Comparison of ENCODE assay signal across 8 cellular contexts in genomic region chrX:69165116-69165651, GRCh38. TPM values are rescaled to one million over a fixed set of nuclear protein-coding genes. Genes with fewer than 3 reads are reported as not detected.
DNase-seq lines count a peak whose midpoint lies in the region; ATAC-seq and TF ChIP-seq lines count a peak whose summit lies in the region.

TSS of gene PJA1 (minus strand) at chrX:69165453. CDS start at chrX:69163073, 2,380 bp downstream.

- peak within 1 kb of the TSS; percentile 79 for H3K27ac ChIP-seq in CD4-positive, alpha-beta T cell (ENCODE audit: low read depth, low read length)
- H3K27ac ChIP-seq in OCI-LY3 (ENCODE audit: low read length) (0 out of 2 replicates have a peak within 1 kb of the TSS, but pooled peaks have one; percentile 15), epithelial cell of prostate (peak within 1 kb of the TSS; percentile 50)

- H3K4me1 ChIP-seq in OCI-LY3 (ENCODE audit: low read length): peaks cover 8% of the 10 kb centered on the region; the same call in 1 of the 2 replicates
- H3K4me1 ChIP-seq in mucosa of descending colon (ENCODE audit: low read depth): no peaks in the 10 kb centered on the region

- peak within 1 kb of the TSS; percentile 94 for H3K9ac ChIP-seq in OCI-LY3 (ENCODE audit: low read length)

- H3K4me3 Mint-ChIP-seq in CD4-positive, alpha-beta T cell: peak within 1 kb of the TSS; percentile 94

- intact Hi-C loops in CD4-positive, alpha-beta T cell (cut with DNase I, micrococcal nuclease): loop anchor here (2.0 to 10.0 kb wide), 3 partner anchors 336 to 970 kb away; partner anchors contain the start of genes IGBP1 (in 2 of the 2) and EFNB1 (in 1 of the 2)
- intact Hi-C loops in mucosa of descending colon (cut with DNase I, micrococcal nuclease): no loop called here

- H3K27me3 Mint-ChIP-seq in CD4-positive, alpha-beta T cell: no peaks in the 10 kb centered on the region

- POLR2A ChIA-PET in CD4-positive, alpha-beta T cell (lab: Charles Lee): interaction anchor here (1.3 to 2.0 kb wide), 3 partner anchors 335 to 968 kb away, joined by 5 to 13 read pairs (median 6); partner anchors contain the start of genes EFNB1 and IGBP1

- peak within 1 kb of the TSS; percentile 90 for H3K27ac Mint-ChIP-seq in CD4-positive, alpha-beta T cell

- ATAC-seq in CD4-positive, alpha-beta T cell (ENCODE audit: poor library complexity): peak; percentile 76
- peak; percentile 93 for ATAC-seq in GM19452 (IDR thresholded peaks at IDR 0.05; ENCODE audit: unreplicated experiment)
- peak; percentile 89 for ATAC-seq in mucosa of descending colon

- H4K20me1 ChIP-seq in OCI-LY3 (ENCODE audit: insufficient read depth, low read length): 0 out of 2 replicates have a peak, but pooled peaks cover 4% of the 10 kb centered on the region

- no peaks in the 10 kb centered on the region for H3K79me2 ChIP-seq in OCI-LY3 (ENCODE audit: low read length)

- no peak for TF ChIP-seq CTCF in CD4-positive, alpha-beta T cell (IDR thresholded peaks at IDR 0.05)
- no peak for TF ChIP-seq CTCF in OCI-LY3 (IDR thresholded peaks at IDR 0.05; ENCODE audit: low read depth, low read length)
- no peak for TF ChIP-seq CTCF in mucosa of descending colon (IDR thresholded peaks at IDR 0.05)

- no peaks in the 10 kb centered on the region for H3K9me3 ChIP-seq in CD4-positive, alpha-beta T cell (ENCODE audit: control insufficient read depth, low read length)
- H3K9me3 ChIP-seq in OCI-LY3 (ENCODE audit: insufficient read depth, low read length): no peaks in the 10 kb centered on the region
- H3K9me3 ChIP-seq in mucosa of descending colon: no peaks in the 10 kb centered on the region

- H3K4me3 ChIP-seq in OCI-LY3 (ENCODE audit: low read length): peak within 1 kb of the TSS; percentile 98
- peak within 1 kb of the TSS; percentile 27 for H3K4me3 ChIP-seq in mucosa of descending colon

- peak; percentile 42 to 73 (median 61) for DNase-seq in CD4-positive, alpha-beta T cell
- peak; percentile 63 for DNase-seq in HK-2 (ENCODE audit: unreplicated experiment)
- DNase-seq in activated T-cell treated with anti-CD3 and anti-CD28 coated beads for 48 hours (ENCODE audit: low read depth): peak; percentile 60
- DNase-seq in epithelial cell of prostate (ENCODE audit: low read depth, low spot score): no peak
- peak; percentile 55 to 75 (median 74) for DNase-seq in mucosa of descending colon
- peak; percentile 25 to 38 for DNase-seq in stimulated activated CD8-positive, alpha-beta memory T cell treated with anti-CD3 and anti-CD28 coated beads, Interleukin-4, amount 100 ng/mL, for 1 hour (ENCODE audit: low read depth in 2 of 2, low spot score in 1 of 2)

- CTCF ChIA-PET in CD4-positive, alpha-beta T cell (lab: Charles Lee): interaction anchor here (1.2 kb wide), 1 partner anchor 337 kb away, joined by 3 read pairs; no protein-coding TSS in a partner anchor

- H2AFZ ChIP-seq in OCI-LY3 (ENCODE audit: low read depth, low read length): peak within 1 kb of the TSS; percentile 95

- H3K9me3 Mint-ChIP-seq in CD4-positive, alpha-beta T cell: no peaks in the 10 kb centered on the region

- peak within 1 kb of the TSS; percentile 92 for H3K4me2 ChIP-seq in OCI-LY3 (ENCODE audit: low read length)

- peaks cover 31% of the 10 kb centered on the region for H3K4me1 Mint-ChIP-seq in CD4-positive, alpha-beta T cell (ENCODE audit: low read depth)

- H3K36me3 Mint-ChIP-seq in CD4-positive, alpha-beta T cell (ENCODE audit: low read depth): peaks cover 42% of the 10 kb centered on the region

- H3K36me3 ChIP-seq in OCI-LY3 (replicated peaks; ENCODE audit: low read depth, low read length): no peaks in the 10 kb centered on the region
- H3K36me3 ChIP-seq in mucosa of descending colon (ENCODE audit: low read depth): no peaks in the 10 kb centered on the region

- no peaks in the 10 kb centered on the region for H3K27me3 ChIP-seq in CD4-positive, alpha-beta T cell (ENCODE audit: control insufficient read depth, insufficient read depth, low read length)
- no peaks in the 10 kb centered on the region for H3K27me3 ChIP-seq in OCI-LY3 (ENCODE audit: low read depth, low read length)

RNA-seq across cellular contexts. Expression of gene PJA1, which starts in this region (rescaled TPM):
- total RNA-seq in CD4-positive, alpha-beta T cell: 10 to 100 TPM; 36.5 to 37.6 TPM
- 10 to 100 TPM in 1 of 3 donors, 1 to 10 TPM in 2; 4.4 to 18.8 (median 5.2) TPM for total RNA-seq in mucosa of descending colon

Comparison
In these comparisons a context has a peak if more than half of its experiments do, and no peak if none do; other contexts are left out.
1. H3K27ac ChIP-seq: peak in every context shown above with its lines; median percentile 79 in CD4-positive, alpha-beta T cell; 50 in epithelial cell of prostate; 15 in OCI-LY3.
2. intact Hi-C loops: an anchor here in CD4-positive, alpha-beta T cell (2.0 to 10.0 kb wide); none called in mucosa of descending colon.